8 cellular contexts compared by ENCODE assay signal in genomic region chr10:119667562-119668328, GRCh38. TPM values are rescaled to one million over a fixed set of nuclear protein-coding genes. Genes with fewer than 3 reads are reported as not detected.
A peak's percentile ranks its signal among the peaks of the same experiment; 100 is the strongest.
DNase-seq lines count a peak whose midpoint lies in the region; ATAC-seq and TF ChIP-seq lines count a peak whose summit lies in the region.

No MANE protein-coding gene starts in this region.

- H2BK5ac ChIP-seq in H9 (ENCODE audit: insufficient read length, low read length), result no peak overlapping the region

- H3K27ac Mint-ChIP-seq in H9, result peak overlapping the region in 2 of 3 experiments; percentile 53 to 54; a peak in 2 of 7 replicates

- H3K27me3 ChIP-seq in H9 (ENCODE audit: insufficient read depth, low read length) (no peaks in the 10 kb centered on the region), Panc1 (ENCODE audit: control insufficient read depth, insufficient read depth, low read length) (no peaks in the 10 kb centered on the region), prostate gland (replicated peaks; ENCODE audit: insufficient read depth) (no peaks in the 10 kb centered on the region)

- H3K9me3 ChIP-seq in H9 (ENCODE audit: control insufficient read depth, low read depth, low read length) (no peaks in the 10 kb centered on the region), Panc1 (ENCODE audit: control insufficient read depth, insufficient read depth, low read depth, low read length) (no peaks in the 10 kb centered on the region), prostate gland (no peaks in the 10 kb centered on the region)

- ATAC-seq in Panc1, result peak; percentile 84
- no peak for ATAC-seq in GM18505 (IDR thresholded peaks at IDR 0.05; ENCODE audit: unreplicated experiment)
- no peak for ATAC-seq in HG03025 (IDR thresholded peaks at IDR 0.05; ENCODE audit: low FRiP score, unreplicated experiment)

- H2BK12ac ChIP-seq in H9 (ENCODE audit: insufficient read length, low read depth, low read length), result no peak overlapping the region

- no peak overlapping the region for H4K91ac ChIP-seq in H9 (ENCODE audit: insufficient read length, low read depth, low read length)

- peaks cover 4% of the 10 kb centered on the region; the same call in 1 of the 2 replicates for H3K4me1 ChIP-seq in H9 (ENCODE audit: insufficient read depth, low read length)
- peaks cover 82% of the 10 kb centered on the region for H3K4me1 ChIP-seq in Panc1 (ENCODE audit: control insufficient read depth, insufficient read depth, low read length)
- peaks cover 15% of the 10 kb centered on the region for H3K4me1 ChIP-seq in prostate gland (replicated peaks)

- H3K4me3 Mint-ChIP-seq in H9, result peak overlapping the region; percentile 5 to 29; a peak in 2 of 5 replicates

- WGBS in H9 (ENCODE audit: extremely low coverage, insufficient read length, low lambda C conversion rate), result no CpG with 5 or more reads among the region's 12 CpGs
- WGBS in prostate gland, result 17% methylated on average over 12 of the region's 12 CpGs

- no peak overlapping the region for H4K8ac ChIP-seq in H9 (replicated peaks; ENCODE audit: insufficient read length, low read depth, low read length)

- no peak for TF ChIP-seq CTCF in H9 (conservative IDR thresholded peaks at IDR 0.05)
- no peak for TF ChIP-seq CTCF in Panc1 (IDR thresholded peaks at IDR 0.05)
- TF ChIP-seq CTCF in fibroblast of mammary gland (conservative IDR thresholded peaks at IDR 0.05; ENCODE audit: control insufficient read depth, insufficient read depth, low read depth, low read length), result peak; percentile 3
- TF ChIP-seq CTCF in prostate gland (IDR thresholded peaks at IDR 0.05), result no peak
- no peak for TF ChIP-seq CTCF in GM10248 (IDR thresholded peaks at IDR 0.05; ENCODE audit: control extremely low read depth, extremely low read depth, low read depth, missing control alignments)

- no peak overlapping the region for H2BK20ac ChIP-seq in H9 (ENCODE audit: low read depth, low read length, poor library complexity, severe bottlenecking)

- H3K9ac ChIP-seq in H9 (ENCODE audit: extremely low read depth, insufficient read length, low read length), result no peak overlapping the region

- in situ Hi-C loops in Panc1 (cut with HindIII; ENCODE audit: low pct_unique_long_range_greater_than_20kb, low sequenced_read_pairs), result no loop called here

- no peak overlapping the region for H3K56ac ChIP-seq in H9 (ENCODE audit: insufficient read length, low read depth, low read length)

- peaks cover 14 to 29% (median 26%) of the 10 kb centered on the region in 3 experiments for H3K36me3 Mint-ChIP-seq in H9 (ENCODE audit: insufficient read depth in 1 of 3, low read depth in 3 of 3)

- H2AK5ac ChIP-seq in H9 (ENCODE audit: insufficient read length, low read length), result no peak overlapping the region

- no peak overlapping the region for H3T11ph ChIP-seq in H9 (ENCODE audit: low read length)

- DNase-seq in H9 (no peak), Panc1 (ENCODE audit: low read depth, low spot score) (peak; percentile 85), fibroblast of mammary gland (ENCODE audit: low read depth) (peak; percentile 96), prostate gland (ENCODE audit: low spot score) (peak; percentile 50), GM10248 (ENCODE audit: extremely low spot score) (no peak), SHP77 treated with DMSO at 0.1 percent for 48 hours (lab: John Stamatoyannopoulos, UW) (no peak)

- H3K4me2 ChIP-seq in H9 (ENCODE audit: insufficient read depth, insufficient read length, low read length), result no peak overlapping the region

- H3K23ac ChIP-seq in H9 (ENCODE audit: insufficient read length, low read depth, low read length), result no peak overlapping the region

- peaks cover 0 to 4% of the 10 kb centered on the region in 2 experiments; a peak in 2 of 5 replicates for H3K9me3 Mint-ChIP-seq in H9

- no TSS peak for BruUV-seq in Panc1 (replicated peaks; lab: Mats Ljungman, UMichigan)

- intact Hi-C loops in Panc1 (cut with micrococcal nuclease; ENCODE audit: unreplicated experiment) (no loop called here), prostate gland (cut with DNase I) (loop anchor here (5.0 kb wide), 1 partner anchor 60 kb away; no protein-coding TSS in a partner anchor)

- H2BK15ac ChIP-seq in H9 (ENCODE audit: low read depth, low read length), result no peak overlapping the region

- POLR2A ChIA-PET in Panc1 (lab: Charles Lee), result interaction anchor here (1.2 kb wide), 1 partner anchor 17 kb away, joined by 3 read pairs; the partner anchor contains the start of gene BAG3
- POLR2A ChIA-PET in GM10248 (lab: Yijun Ruan, JAX), result no interaction called here

- TF ChIP-seq POLR2A in prostate gland (IDR thresholded peaks at IDR 0.05) (no peak), GM18505 (IDR thresholded peaks at IDR 0.05; ENCODE audit: borderline replicate concordance, extremely low read depth, insufficient read depth, insufficient read length) (no peak)

- H3K79me2 ChIP-seq in H9 (ENCODE audit: insufficient read depth, low read length), result no peaks in the 10 kb centered on the region; the same call in 1 of the 2 replicates

- H3K18ac ChIP-seq in H9 (ENCODE audit: insufficient read length, low read depth, low read length), result no peak overlapping the region

- peaks cover 3% of the 10 kb centered on the region for H4K20me1 ChIP-seq in H9 (ENCODE audit: control insufficient read depth, insufficient read depth, insufficient read length)

- H3K27me3 Mint-ChIP-seq in H9 (ENCODE audit: low read depth), result no peaks in the 10 kb centered on the region

- H3K4me3 ChIP-seq in Panc1 (ENCODE audit: low read depth in 2 of 2, low read length in 2 of 2) (peak overlapping the region; percentile 8 to 32; a peak in 3 of 4 replicates), fibroblast of mammary gland (ENCODE audit: control insufficient read depth, low read depth, low read length) (no peak overlapping the region), prostate gland (no peak overlapping the region)

- no peak overlapping the region for H2BK120ac ChIP-seq in H9 (ENCODE audit: low read depth, low read length, poor library complexity, severe bottlenecking)

- H4K5ac ChIP-seq in H9 (ENCODE audit: insufficient read length, low read depth, low read length), result no peak overlapping the region

- no peak overlapping the region for H3K27ac ChIP-seq in H9 (ENCODE audit: insufficient read length, low read depth, low read length)
- H3K27ac ChIP-seq in Panc1 (ENCODE audit: low read length), result peak overlapping the region; percentile 99
- peak overlapping the region; percentile 18 to 58 for H3K27ac ChIP-seq in prostate gland

- peaks cover 34 to 38% of the 10 kb centered on the region in 2 experiments for H3K4me1 Mint-ChIP-seq in H9

- CTCF ChIA-PET in Panc1 (lab: Charles Lee), result interaction anchor here (1.4 kb wide), 1 partner anchor 59 kb away, joined by 7 read pairs; no protein-coding TSS in a partner anchor
- CTCF ChIA-PET in GM10248 (lab: Yijun Ruan, JAX), result no interaction called here

- H3K79me1 ChIP-seq in H9 (ENCODE audit: insufficient read depth, low read depth, low read length, poor library complexity, severe bottlenecking), result no peaks in the 10 kb centered on the region

- H3K36me3 ChIP-seq in Panc1 (ENCODE audit: control insufficient read depth, insufficient read depth, low read length) (peaks cover 4% of the 10 kb centered on the region; the same call in 1 of the 2 replicates), prostate gland (peaks cover 7 to 15% of the 10 kb centered on the region in 2 donors)

- H3K23me2 ChIP-seq in H9 (ENCODE audit: insufficient read length, low read depth, low read length, poor library complexity, severe bottlenecking), result no peaks in the 10 kb centered on the region

- no peak overlapping the region for H3K4ac ChIP-seq in H9 (ENCODE audit: low read depth, low read length)

- H3K14ac ChIP-seq in H9 (ENCODE audit: insufficient read depth, low read length), result no peak overlapping the region; the same call in none of the 2 replicates

- no peak overlapping the region for H2AFZ ChIP-seq in H9 (ENCODE audit: low read length)

RNA-seq across cellular contexts. Expression of gene BAG3, which starts 16.6 kb away (rescaled TPM):
- total RNA-seq in H9 (2021) (11.1 and 11.4 TPM in 2 replicates), Panc1 (2021; ENCODE audit: unreplicated experiment) (131 TPM), prostate gland (10 to 100 TPM; 45.4 to 56.4 TPM)
- polyA plus RNA-seq in Panc1 (2012; ENCODE audit: insufficient read length), result 204 TPM

RNA-seq across cellular contexts. Expression of gene INPP5F, which starts 58.1 kb away (rescaled TPM):
- total RNA-seq in H9 (2021), result 108 and 111 TPM in 2 replicates
- total RNA-seq in Panc1 (2021; ENCODE audit: unreplicated experiment), result 26.7 TPM
- polyA plus RNA-seq in Panc1 (2012; ENCODE audit: insufficient read length), result 12.2 TPM
- total RNA-seq in prostate gland, result 10 to 100 TPM in 1 of 2 donors, 1 to 10 TPM in 1; 8.6 to 15.9 TPM

Comparison
In these comparisons a context has a peak if more than half of its experiments do, and no peak if none do; other contexts are left out.
1. DNase-seq: peak in Panc1 (single experiment), fibroblast of mammary gland (single experiment) and prostate gland (single experiment); none in H9 (single experiment), GM10248 (single experiment) and SHP77 treated with DMSO at 0.1 percent for 48 hours (single experiment).
2. H3K4me3 ChIP-seq: peak in Panc1 (2 of 2); none in fibroblast of mammary gland (single experiment) and prostate gland (0 of 2).